In the genomic region with DNA sequence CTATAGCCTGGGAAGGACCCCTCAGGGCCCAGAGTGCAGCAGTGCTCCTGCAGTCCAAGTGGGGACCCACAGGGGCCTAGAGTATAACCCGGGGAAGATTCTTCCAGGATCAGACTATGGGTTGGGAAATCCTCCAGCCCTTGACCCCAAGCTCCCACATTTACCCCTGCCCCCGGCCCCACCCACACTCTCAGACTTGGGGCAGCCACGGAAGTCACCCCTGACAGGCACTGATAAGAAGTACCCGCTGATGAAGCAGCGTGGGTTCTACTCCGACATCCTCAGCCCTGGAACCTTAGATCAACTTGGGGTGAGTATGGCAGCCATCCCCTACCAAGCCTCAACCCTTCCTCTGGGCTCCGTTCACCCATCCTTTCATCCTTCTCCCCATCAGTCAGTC, we compare ENCODE assay signal across 22 cellular contexts.
"Had no signal": no experiment of that assay in that cellular context is flagged by ENCODE, and none has a peak within 500 bp of the region (broad histone marks: within the 10 kb centered on the region; RNA-seq: fewer than 3 reads in every experiment).

No MANE protein-coding gene starts in this region.

- H3K27ac ChIP-seq: KMS-11, SJSA1, SK-N-MC had no signal

- DNase-seq: IMR-90, Kasumi-1, MM.1S, NCI-H1092 treated with DMSO at 0.1 percent for 48 hours, NCI-H1436, NCI-H187, NCI-H2029, NCI-H2081 treated with DMSO at 0.1 percent for 48 hours, NCI-H2171, NCI-H226, NCI-H446, NCI-H510A, NCI-H524 treated with DMSO at 0.1 percent for 48 hours, NCI-H69, NCI-H774, RPMI8226, SHP77 treated with DMSO at 0.1 percent for 48 hours had no signal

- FAIRE-seq: HepG2, RCC 7860 had no signal
